ENCODE assay signal across 11 cellular contexts in the genomic region with DNA sequence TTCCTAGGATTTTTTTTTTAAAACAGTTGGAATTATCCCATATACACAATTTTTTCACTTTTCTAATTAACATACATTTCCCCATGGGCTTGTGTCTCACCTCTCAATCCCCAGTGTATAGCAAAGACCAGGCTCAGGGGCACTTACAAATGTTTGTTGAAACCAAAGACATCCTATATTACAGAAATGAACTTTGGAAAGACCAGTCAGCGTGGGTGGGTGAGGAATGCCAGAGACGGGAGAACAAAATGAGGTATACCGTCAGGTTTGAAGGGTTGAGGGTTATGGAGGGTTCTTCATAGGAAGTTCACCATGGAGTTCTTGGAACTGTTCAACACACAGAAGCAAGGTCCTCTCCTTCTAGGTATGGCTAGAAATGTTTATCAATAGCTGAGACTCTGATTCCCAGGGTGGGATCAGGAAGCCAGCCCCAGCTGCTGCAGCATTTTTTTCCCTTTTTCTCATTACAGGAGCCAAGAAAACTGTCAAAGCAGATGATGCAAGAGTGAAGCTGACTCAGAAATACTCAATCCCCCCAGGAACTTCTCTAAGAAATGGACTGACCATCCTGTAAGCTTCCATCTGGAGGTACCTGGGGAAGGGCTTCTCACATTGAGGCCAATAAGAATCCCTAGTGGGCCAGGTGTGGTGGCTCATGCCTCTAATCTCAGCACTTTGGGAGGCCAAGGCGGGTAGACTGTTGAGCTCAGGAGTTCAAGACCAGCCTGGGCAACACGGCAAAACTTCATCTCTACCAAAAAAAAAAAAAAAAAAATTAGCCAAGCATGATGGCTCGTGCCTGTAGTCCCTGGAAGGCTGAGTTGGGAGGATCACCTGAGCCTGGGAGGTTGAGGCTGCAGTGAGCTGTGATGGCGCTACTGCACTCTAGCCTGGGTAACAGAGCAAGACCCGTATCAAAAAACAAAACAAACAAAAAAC. TPM values are rescaled to one million over a fixed set of nuclear protein-coding genes. Genes with fewer than 3 reads are reported as not detected.
DNase-seq lines count a peak whose midpoint lies in the region; ATAC-seq and TF ChIP-seq lines count a peak whose summit lies in the region.
"Had no signal": no experiment of that assay in that cellular context is flagged by ENCODE, and none has a peak within 500 bp of the region (broad histone marks: within the 10 kb centered on the region; RNA-seq: fewer than 3 reads in every experiment).

No MANE protein-coding gene starts in this region.

- BruUV-seq in A673 (replicated peaks; lab: Mats Ljungman, UMichigan), result no TSS peak

- H3K4me1 Mint-ChIP-seq in glutamatergic neuron (ENCODE audit: low read depth, unreplicated experiment), result peaks cover 5% of the 10 kb centered on the region

- intact Hi-C loops in A673 (cut with micrococcal nuclease; ENCODE audit: unreplicated experiment) (no loop called here), lower lobe of right lung (cut with DNase I) (loop anchor here (10.0 kb wide), 1 partner anchor 123 kb away; no protein-coding TSS in a partner anchor)

- peak overlapping the region; percentile 76 for H3K27ac Mint-ChIP-seq in glutamatergic neuron (ENCODE audit: unreplicated experiment)

- H3K27me3 ChIP-seq in A673 (replicated peaks; ENCODE audit: insufficient read depth, low read depth, low read length, poor library complexity), result no peaks in the 10 kb centered on the region
- no peaks in the 10 kb centered on the region for H3K27me3 ChIP-seq in adipocyte (replicated peaks; ENCODE audit: control insufficient read depth, insufficient read depth, low read length)
- H3K27me3 ChIP-seq in lower lobe of right lung (ENCODE audit: low read depth), result no peaks in the 10 kb centered on the region
- H3K27me3 ChIP-seq: sigmoid colon, suprapubic skin had no signal

- H3K36me3 Mint-ChIP-seq in glutamatergic neuron (ENCODE audit: unreplicated experiment), result peaks cover 12% of the 10 kb centered on the region

- no peak for TF ChIP-seq CTCF in A673 (conservative IDR thresholded peaks at IDR 0.05; ENCODE audit: low read depth, low read length)
- no peak for TF ChIP-seq CTCF in AG10803 (conservative IDR thresholded peaks at IDR 0.05; ENCODE audit: low read length)
- TF ChIP-seq CTCF in glutamatergic neuron (IDR thresholded peaks at IDR 0.05; ENCODE audit: partially characterized antibody, unreplicated experiment), result no peak
- no peak for TF ChIP-seq CTCF in lower lobe of right lung (IDR thresholded peaks at IDR 0.05)

- CTCF ChIA-PET in A673 (lab: Charles Lee), result interaction anchor here (1.2 kb wide), 1 partner anchor 124 kb away, joined by 7 read pairs; no protein-coding TSS in a partner anchor

- H3K9me3 Mint-ChIP-seq in glutamatergic neuron (ENCODE audit: unreplicated experiment), result peaks cover 6% of the 10 kb centered on the region

- H3K4me1 ChIP-seq in A673 (ENCODE audit: insufficient read depth, low read length, poor library complexity, severe bottlenecking), result peaks cover 3% of the 10 kb centered on the region
- H3K4me1 ChIP-seq in adipocyte (ENCODE audit: control insufficient read depth, insufficient read depth, low read length), result peaks cover 21% of the 10 kb centered on the region
- no peaks in the 10 kb centered on the region for H3K4me1 ChIP-seq in lower lobe of right lung
- H3K4me1 ChIP-seq: sigmoid colon, suprapubic skin had no signal

- peak overlapping the region; percentile 61 for H3K27ac ChIP-seq in A673 (ENCODE audit: low read depth, low read length, poor library complexity, severe bottlenecking)
- no peak overlapping the region for H3K27ac ChIP-seq in lower lobe of right lung
- H3K27ac ChIP-seq: sigmoid colon, suprapubic skin had no signal

- no peak for ATAC-seq in GM21526 (IDR thresholded peaks at IDR 0.05; ENCODE audit: low FRiP score, unreplicated experiment)
- no peak for ATAC-seq in lower lobe of right lung
- no peak for ATAC-seq in HG03025 (IDR thresholded peaks at IDR 0.05; ENCODE audit: low FRiP score, unreplicated experiment)

- H3K4me3 Mint-ChIP-seq in glutamatergic neuron (ENCODE audit: unreplicated experiment), result no peak overlapping the region
- H3K4me3 Mint-ChIP-seq: nephron had no signal

- peak overlapping the region; percentile 40 for H3K9ac ChIP-seq in adipocyte (ENCODE audit: low read length)

- H3K9me3 ChIP-seq in A673 (ENCODE audit: low read depth, low read length, poor library complexity, severe bottlenecking), result no peaks in the 10 kb centered on the region
- no peaks in the 10 kb centered on the region for H3K9me3 ChIP-seq in adipocyte (ENCODE audit: control insufficient read depth, low read length)
- H3K9me3 ChIP-seq in lower lobe of right lung, result no peaks in the 10 kb centered on the region
- H3K9me3 ChIP-seq: sigmoid colon, suprapubic skin had no signal

- POLR2A ChIA-PET in A673 (lab: Charles Lee; ENCODE audit: low non-redundant PET), result interaction anchor here (0.7 kb wide), 1 partner anchor 71 kb away, joined by 10 read pairs; no protein-coding TSS in a partner anchor

- peaks cover 55% of the 10 kb centered on the region for H3K36me3 ChIP-seq in A673 (ENCODE audit: insufficient read depth, low read length, poor library complexity, severe bottlenecking)
- peaks cover 39% of the 10 kb centered on the region for H3K36me3 ChIP-seq in adipocyte (ENCODE audit: control insufficient read depth, insufficient read depth, low read length, severe bottlenecking)
- peaks cover 36% of the 10 kb centered on the region for H3K36me3 ChIP-seq in lower lobe of right lung

- DNase-seq in A673 (ENCODE audit: low spot score), result peak; percentile 11
- peak; percentile 76 for DNase-seq in AG10803 (ENCODE audit: low read depth)
- DNase-seq in adipocyte (ENCODE audit: low read depth), result peak; percentile 79
- no peak for DNase-seq in glutamatergic neuron
- DNase-seq in lower lobe of right lung, result no peak
- no peak for DNase-seq in T1000 (lab: John Stamatoyannopoulos, UW)
- DNase-seq: sigmoid colon had no signal

- H3K27me3 Mint-ChIP-seq in glutamatergic neuron (ENCODE audit: unreplicated experiment), result peaks cover 2% of the 10 kb centered on the region

- H3K4me3 ChIP-seq in A673 (ENCODE audit: low read depth, low read length, poor library complexity, severe bottlenecking) (no peak overlapping the region), AG10803 (ENCODE audit: low read length) (no peak overlapping the region), adipocyte (ENCODE audit: low read length) (peak overlapping the region; percentile 8), lower lobe of right lung (no peak overlapping the region)
- H3K4me3 ChIP-seq: sigmoid colon, suprapubic skin had no signal

RNA-seq across cellular contexts. Expression of a gene that starts 15.9 kb away (rescaled TPM):
- 31.8 and 34.3 TPM in 2 replicates for total RNA-seq in A673 (2021)
- 39.6 TPM for total RNA-seq in glutamatergic neuron (ENCODE audit: unreplicated experiment)
- 40.3 TPM for total RNA-seq in lower lobe of right lung

Comparison
In these comparisons a context has a peak if more than half of its experiments do, and no peak if none do; other contexts are left out.
1. DNase-seq: peak in A673 (single experiment), AG10803 (single experiment) and adipocyte (single experiment); none in glutamatergic neuron (single experiment), lower lobe of right lung (single experiment) and T1000 (single experiment).